18 cellular contexts compared by ENCODE assay signal in genomic region chr9:129133067-129133466, GRCh38.
"Had no signal": no experiment of that assay in that cellular context is flagged by ENCODE, and none has a peak within 500 bp of the region (broad histone marks: within the 10 kb centered on the region; RNA-seq: fewer than 3 reads in every experiment).

No MANE protein-coding gene starts in this region.

- H3K4me1 Mint-ChIP-seq: mesothelial cell of epicardium had no signal

- H3K4me3 Mint-ChIP-seq: mesothelial cell of epicardium; stimulated activated naive CD8-positive, alpha-beta T cell treated with anti-CD3 and anti-CD28 coated beads, Interleukin-15, Interleukin-2, amounts not matched to agents 100 ng/mL and 50 ng/mL, for 24 hours had no signal

- H3K9me3 Mint-ChIP-seq: activated naive CD4-positive, alpha-beta T cell treated with anti-CD3 and anti-CD28 coated beads, Interleukin-2, amount 50 U/mL, for 72 hours; mesothelial cell of epicardium; stimulated activated naive CD8-positive, alpha-beta T cell treated with anti-CD3 and anti-CD28 coated beads, Interleukin-15, Interleukin-2, amounts not matched to agents 100 ng/mL and 50 ng/mL, for 24 hours had no signal

- DNase-seq: activated CD4-positive, alpha-beta T cell treated with anti-CD3 and anti-CD28 coated beads, Interleukin-2, amount 50 U/mL, for 48 hours; activated gamma-delta T cell; amniotic stem cell; hippocampal formation; left colon; occipital lobe; stimulated activated CD4-positive, alpha-beta T cell treated with anti-CD3 and anti-CD28 coated beads, Interleukin-15, amount 100 ng/mL, for 24 hours; stimulated activated CD4-positive, alpha-beta T cell treated with anti-CD3 and anti-CD28 coated beads, Interleukin-2, amount 100 ng/mL, for 48 hours; T-helper 2 cell; transverse colon had no signal

- H3K27me3 ChIP-seq: transverse colon, vagina had no signal

- ATAC-seq: activated naive CD4-positive, alpha-beta T cell treated with anti-CD3 and anti-CD28 coated beads, Interleukin-2, amount 50 U/mL, for 72 hours; left colon had no signal

- H3K27ac ChIP-seq: transverse colon, vagina, VCaP had no signal

- H3K27ac Mint-ChIP-seq: mesothelial cell of epicardium; progenitor cell of endocrine pancreas; stimulated activated naive CD8-positive, alpha-beta T cell treated with anti-CD3 and anti-CD28 coated beads, Interleukin-15, Interleukin-2, amounts not matched to agents 100 ng/mL and 50 ng/mL, for 24 hours had no signal

- H3K27me3 Mint-ChIP-seq: progenitor cell of endocrine pancreas; stimulated activated naive CD8-positive, alpha-beta T cell treated with anti-CD3 and anti-CD28 coated beads, Interleukin-15, Interleukin-2, amounts not matched to agents 100 ng/mL and 50 ng/mL, for 24 hours had no signal

- H3K9me3 ChIP-seq: transverse colon, vagina had no signal

- H3K4me3 ChIP-seq: lung, skin epidermis, transverse colon, vagina had no signal
